ENCODE assay signal across 26 cellular contexts in genomic region chr12:8527250-8528130, GRCh38. TPM values are rescaled to one million over a fixed set of nuclear protein-coding genes. Genes with fewer than 3 reads are reported as not detected.
DNase-seq lines count a peak whose midpoint lies in the region; ATAC-seq, FAIRE-seq and TF ChIP-seq lines count a peak whose summit lies in the region.
"Had no signal": no experiment of that assay in that cellular context is flagged by ENCODE, and none has a peak within 500 bp of the region (broad histone marks: within the 10 kb centered on the region; RNA-seq: fewer than 3 reads in every experiment).

No MANE protein-coding gene starts in this region.

- H3K4me2 ChIP-seq in H1 (ENCODE audit: insufficient read depth in 1 of 2, low read depth in 2 of 2, low read length in 2 of 2) = peak overlapping the region; percentile 13 to 46; a peak in 3 of 4 replicates
- H3K4me2 ChIP-seq: BLaER1 treated with 17β-estradiol and CSF1 and Interleukin-3, amounts not matched to agents 10 nM and 100 nM had no signal

- H4K91ac ChIP-seq in H1 (replicated peaks; ENCODE audit: insufficient read length, low read length) = peak overlapping the region; percentile 15

- H2BK5ac ChIP-seq in H1 (ENCODE audit: low read depth, low read length) = peak overlapping the region; percentile 77; the same call in 1 of the 2 replicates

- no peaks in the 10 kb centered on the region for H3K27me3 ChIP-seq in H1 (replicated peaks in 1 of 4; ENCODE audit: control insufficient read depth in 3 of 4, extremely low read depth in 1 of 4, insufficient read depth in 3 of 4, low read length in 3 of 4)
- H3K27me3 ChIP-seq in effector memory CD4-positive, alpha-beta T cell (replicated peaks; ENCODE audit: control insufficient read depth, insufficient read depth, low read length, poor library complexity, severe bottlenecking) = no peaks in the 10 kb centered on the region
- H3K27me3 ChIP-seq: BLaER1 treated with 17β-estradiol and CSF1 and Interleukin-3, amounts not matched to agents 10 nM and 100 nM; Peyer's patch; SJSA1 had no signal

- H3K27ac Mint-ChIP-seq in naive thymus-derived CD8-positive, alpha-beta T cell = peak overlapping the region in 1 of 10 donors; percentile 26
- H3K27ac Mint-ChIP-seq: CD8-positive, alpha-beta T cell had no signal

- 87% methylated on average over 29 of the region's 30 CpGs; no CpG with 5 or more reads in 1 of the 2 experiments for WGBS in H1 (ENCODE audit: extremely low coverage in 1 of 2, insufficient coverage in 1 of 2, insufficient read length in 1 of 2, insufficient replicate concordance in 2 of 2, low coverage in 1 of 2, low lambda C conversion rate in 2 of 2, missing lambda C conversion rate in 1 of 2), 2 experiments

- intact Hi-C loops in Right ventricle myocardium inferior (cut with DNase I) = no loop called here
- intact Hi-C loops in left cardiac atrium (cut with DNase I) = no loop called here
- intact Hi-C loops in kidney (cut with DNase I) = no loop called here

- no peak for TF ChIP-seq EP300 in H1 (IDR thresholded peaks at IDR 0.05; ENCODE audit: borderline replicate concordance in 1 of 2, low read depth in 2 of 2, low read length in 2 of 2)

- no peak for TF ChIP-seq RAD21 in H1 (IDR thresholded peaks at IDR 0.05 in 1 of 2, conservative IDR thresholded peaks at IDR 0.05 in 1 of 2; ENCODE audit: low read depth in 2 of 2, low read length in 2 of 2)

- no peaks in the 10 kb centered on the region for H3K79me2 ChIP-seq in H1 (ENCODE audit: control insufficient read depth in 1 of 2, insufficient read depth in 2 of 2, low read length in 2 of 2)

- H3K9me3 Mint-ChIP-seq in naive thymus-derived CD8-positive, alpha-beta T cell = peaks cover 0 to 37% (median 19%) of the 10 kb centered on the region in 9 donors

- FAIRE-seq in H1 (lab: Jason Lieb, UNC) (no peak), kidney (lab: Jason Lieb, UNC) (no peak)
- FAIRE-seq: GM18507 had no signal

- H3K27ac ChIP-seq in H1 (ENCODE audit: low read depth, low read length) (no peak overlapping the region), kidney (ENCODE audit: low read depth in 2 of 2, low read length in 2 of 2) (no peak overlapping the region)
- H3K27ac ChIP-seq in effector memory CD4-positive, alpha-beta T cell (ENCODE audit: insufficient read depth, low read length, poor library complexity, severe bottlenecking) = no peak overlapping the region
- H3K27ac ChIP-seq: BLaER1 treated with 17β-estradiol and CSF1 and Interleukin-3, amounts not matched to agents 10 nM and 100 nM; HL-60; Peyer's patch; SJSA1 had no signal

- 0 out of 2 replicates have a peak overlapping the region, but pooled peaks have one; percentile 84 for H2BK15ac ChIP-seq in H1 (ENCODE audit: low read length)

- POLR2A ChIA-PET in H1 (lab: Charles Lee; ENCODE audit: partially characterized antibody) = interaction anchor here (0.6 kb wide), 1 partner anchor 23 kb away, joined by 3 read pairs; no protein-coding TSS in a partner anchor
- POLR2A ChIA-PET in naive thymus-derived CD8-positive, alpha-beta T cell (lab: Charles Lee) = no interaction called here

- H4K8ac ChIP-seq in H1 (ENCODE audit: extremely low read depth, insufficient read depth, low read length) = no peak overlapping the region

- H2BK12ac ChIP-seq in H1 (ENCODE audit: low read depth, low read length) = peak overlapping the region; percentile 52

- H3K4me1 ChIP-seq in H1 (replicated peaks in 1 of 4; ENCODE audit: control insufficient read depth in 3 of 4, insufficient read depth in 4 of 4, low read length in 3 of 4) = peaks cover 0 to 9% (median 4%) of the 10 kb centered on the region in 4 experiments; a peak in 5 of 7 replicates
- H3K4me1 ChIP-seq in kidney (ENCODE audit: control insufficient read depth in 1 of 2, insufficient read depth in 1 of 2, low read depth in 1 of 2, low read length in 2 of 2) = no peaks in the 10 kb centered on the region
- no peaks in the 10 kb centered on the region for H3K4me1 ChIP-seq in effector memory CD4-positive, alpha-beta T cell (ENCODE audit: control insufficient read depth, insufficient read depth, low read length, poor library complexity, severe bottlenecking)
- H3K4me1 ChIP-seq: Peyer's patch, SJSA1 had no signal

- no peak overlapping the region for H4K5ac ChIP-seq in H1 (ENCODE audit: insufficient read length, low read depth, low read length)

- no peak overlapping the region for H3K14ac ChIP-seq in H1 (ENCODE audit: insufficient read length)

- peak overlapping the region; percentile 91 for H2AFZ ChIP-seq in H1 (ENCODE audit: low read length)

- peaks cover 13 to 68% (median 16%) of the 10 kb centered on the region in 5 donors for H3K27me3 Mint-ChIP-seq in naive thymus-derived CD8-positive, alpha-beta T cell

- no peak overlapping the region for H3K4me3 Mint-ChIP-seq in naive thymus-derived CD8-positive, alpha-beta T cell
- H3K4me3 Mint-ChIP-seq: CD8-positive, alpha-beta T cell had no signal

- TF ChIP-seq CTCF in H1 (IDR thresholded peaks at IDR 0.05; ENCODE audit: control extremely low read depth in 1 of 3, insufficient read depth in 1 of 3, low read depth in 1 of 3, low read length in 3 of 3) (no peak), kidney (IDR thresholded peaks at IDR 0.05; ENCODE audit: borderline replicate concordance, extremely low read depth, insufficient read depth) (no peak)

- peaks cover 0 to 22% (median 10%) of the 10 kb centered on the region in 3 donors for H3K36me3 Mint-ChIP-seq in naive thymus-derived CD8-positive, alpha-beta T cell
- H3K36me3 Mint-ChIP-seq: CD8-positive, alpha-beta T cell had no signal

- H3K4ac ChIP-seq in H1 (replicated peaks; ENCODE audit: insufficient read length, low read depth, low read length) = peak overlapping the region; percentile 8

- H3K36me3 ChIP-seq in H1 (ENCODE audit: control insufficient read depth in 2 of 4, insufficient read depth in 4 of 4, low read length in 3 of 4) (no peaks in the 10 kb centered on the region), kidney (ENCODE audit: control insufficient read depth in 1 of 2, insufficient read depth in 2 of 2, low read length in 2 of 2) (no peaks in the 10 kb centered on the region)
- no peaks in the 10 kb centered on the region for H3K36me3 ChIP-seq in effector memory CD4-positive, alpha-beta T cell (ENCODE audit: control insufficient read depth, insufficient read depth, low read length)
- H3K36me3 ChIP-seq: Peyer's patch, SJSA1 had no signal

- DNase-seq in Right ventricle myocardium inferior (ENCODE audit: missing footprints) (peak; percentile 39), left cardiac atrium (no peak), H1 (ENCODE audit: low read depth in 1 of 2, low spot score in 2 of 2) (peak in 1 of 2 experiments; percentile 54), kidney (peak; percentile 51)
- DNase-seq in effector memory CD4-positive, alpha-beta T cell = no peak
- no peak for DNase-seq in activated T-cell treated with anti-CD3 and anti-CD28 coated beads, Interleukin-2, amount 50 U/mL, for 1 hour
- no peak for DNase-seq in naive thymus-derived CD8-positive, alpha-beta T cell
- DNase-seq: 8988T; CD8-positive, alpha-beta T cell; DMS153; GDM1; KBM-7; NCI-H1092 treated with DMSO at 0.1 percent for 48 hours; NCI-H146; NCI-H2029; NCI-H2227 treated with DMSO at 0.1 percent for 48 hours; NCI-H510A; NK-92 treated with Interleukin-12 subunit alpha and Interleukin-12 subunit beta, amount 100 ng/mL, for 24 hours; Peyer's patch had no signal

- no peaks in the 10 kb centered on the region for H3K4me1 Mint-ChIP-seq in naive thymus-derived CD8-positive, alpha-beta T cell

- no peak for ATAC-seq in Right ventricle myocardium inferior
- no peak for ATAC-seq in left cardiac atrium
- ATAC-seq in naive thymus-derived CD8-positive, alpha-beta T cell = no peak
- no peak for ATAC-seq in GM21515 (IDR thresholded peaks at IDR 0.05; ENCODE audit: unreplicated experiment)
- ATAC-seq: CD8-positive, alpha-beta T cell had no signal

- H3K9me3 ChIP-seq in H1 (ENCODE audit: insufficient read depth in 2 of 2, low read depth in 1 of 2, low read length in 1 of 2) (no peaks in the 10 kb centered on the region), kidney (ENCODE audit: control insufficient read depth in 1 of 2, low read length in 2 of 2) (no peaks in the 10 kb centered on the region)
- H3K9me3 ChIP-seq in effector memory CD4-positive, alpha-beta T cell (ENCODE audit: control insufficient read depth, low read length) = no peaks in the 10 kb centered on the region
- H3K9me3 ChIP-seq: Peyer's patch, SJSA1 had no signal

- no peak overlapping the region for H3K23ac ChIP-seq in H1 (ENCODE audit: insufficient read length)

- peak overlapping the region; percentile 67 for H3K18ac ChIP-seq in H1 (ENCODE audit: extremely low read depth, low read length)

- no peaks in the 10 kb centered on the region for H4K20me1 ChIP-seq in H1 (replicated peaks in 1 of 2; ENCODE audit: control insufficient read depth in 1 of 2, insufficient read depth in 2 of 2, low read length in 2 of 2)
- H4K20me1 ChIP-seq: BLaER1 treated with 17β-estradiol and CSF1 and Interleukin-3, amounts not matched to agents 10 nM and 100 nM had no signal

- no peak overlapping the region for H3K56ac ChIP-seq in H1 (replicated peaks; ENCODE audit: insufficient read length, low read depth, low read length)

- CTCF ChIA-PET in H1 (lab: Charles Lee; ENCODE audit: partially characterized antibody) = interaction anchor here (1.4 to 3.4 kb wide), 3 partner anchors 10 to 269 kb away, joined by 3 to 11 read pairs (median 3); no protein-coding TSS in a partner anchor

- H3K4me3 ChIP-seq in H1 (ENCODE audit: extremely low read depth in 1 of 4, insufficient read depth in 2 of 4, low read depth in 3 of 4, low read length in 4 of 4) (no peak overlapping the region), kidney (ENCODE audit: low read length in 2 of 2) (no peak overlapping the region)
- H3K4me3 ChIP-seq in effector memory CD4-positive, alpha-beta T cell (ENCODE audit: insufficient read depth, low read depth, low read length, poor library complexity, severe bottlenecking) = no peak overlapping the region
- H3K4me3 ChIP-seq: BLaER1 treated with 17β-estradiol and CSF1 and Interleukin-3, amounts not matched to agents 10 nM and 100 nM; Peyer's patch; SJSA1 had no signal

- no peak overlapping the region for H2BK120ac ChIP-seq in H1 (replicated peaks; ENCODE audit: low read depth, low read length)

- H2BK20ac ChIP-seq in H1 (ENCODE audit: low read length) = peak overlapping the region; percentile 48; the same call in 1 of the 2 replicates

- no peaks in the 10 kb centered on the region for H3K79me1 ChIP-seq in H1 (ENCODE audit: low read depth, low read length)

- no peak overlapping the region for H3K9ac ChIP-seq in H1 (replicated peaks in 1 of 4; ENCODE audit: extremely low read depth in 1 of 4, low read depth in 3 of 4, low read length in 3 of 4)
- H3K9ac ChIP-seq in kidney (ENCODE audit: low read length in 2 of 2) = no peak overlapping the region
- H3K9ac ChIP-seq: BLaER1 treated with 17β-estradiol and CSF1 and Interleukin-3, amounts not matched to agents 10 nM and 100 nM had no signal

- no peak for TF ChIP-seq POLR2A in H1 (IDR thresholded peaks at IDR 0.05; ENCODE audit: control extremely low read depth in 1 of 2, low read depth in 2 of 2, low read length in 2 of 2)

- no peak overlapping the region for H2AK5ac ChIP-seq in H1 (ENCODE audit: low read depth, low read length)

- no peaks in the 10 kb centered on the region for H3K23me2 ChIP-seq in H1 (ENCODE audit: low read depth, low read length)

RNA-seq across cellular contexts. Expression of gene CLEC4E, which starts 13.2 kb away (rescaled TPM):
- total RNA-seq in Right ventricle myocardium inferior (1.4 TPM), left cardiac atrium (1 to 10 TPM in 1 of 2 donors, under 1 TPM in 1; 0.81 to 2.5 TPM), kidney (4.3 TPM)
- not detected in 2 replicates for total RNA-seq in H1 (2021; fragmentation: NEBNext Ultra II Directional; extraction: Animal tissue kit (Norgen Biotek cat#: 25700))
- polyA plus RNA-seq in H1 (2011; rRNA removed) (0.03 TPM in 1 of 2 replicates, not detected in the other), kidney (ENCODE audit: insufficient read depth, low read depth, low replicate concordance) (0.88 TPM)
- not detected for polyA plus RNA-seq in H1 (2011; cell fraction: cytosol; rRNA removed)
- polyA plus RNA-seq in H1 (2011; cell fraction: nucleus; rRNA removed) = not detected
- not detected in 4 replicates for polyA plus RNA-seq in H1 (2012, experiment 1 of 2)
- not detected for polyA plus RNA-seq in H1 (2012, experiment 2 of 2)
- not detected for polyA plus RNA-seq in H1 (2013, experiment 1 of 2)
- polyA plus RNA-seq in H1 (2013, experiment 2 of 2) = not detected
- polyA minus RNA-seq in H1 (2011; rRNA and poly(A)+ RNA removed) = not detected in 2 replicates
- polyA minus RNA-seq in H1 (2011; cell fraction: cytosol; rRNA and poly(A)+ RNA removed) = not detected
- not detected for polyA minus RNA-seq in H1 (2011; cell fraction: nucleus; rRNA and poly(A)+ RNA removed)
- not detected for total RNA-seq in naive thymus-derived CD8-positive, alpha-beta T cell
- polyA plus RNA-seq in naive thymus-derived CD8-positive, alpha-beta T cell = under 1 TPM in 1 of 3 donors, not detected in 2; 0.30 TPM
- total RNA-seq: CD8-positive, alpha-beta T cell; H4; HT-29; SJSA1 had no signal

RNA-seq across cellular contexts. Expression of gene CLEC4D, which starts 14.2 kb away (rescaled TPM):
- total RNA-seq in Right ventricle myocardium inferior (0.11 TPM), left cardiac atrium (under 1 TPM in 1 of 2 donors, not detected in 1; 0.21 TPM), kidney (0.41 TPM)
- total RNA-seq in H1 (2021; fragmentation: NEBNext Ultra II Directional; extraction: Animal tissue kit (Norgen Biotek cat#: 25700)) = not detected in 2 replicates
- polyA plus RNA-seq in H1 (2011; rRNA removed) (0.03 and 0.14 TPM in 2 replicates), kidney (ENCODE audit: insufficient read depth, low read depth, low replicate concordance) (not detected)
- 0.18 TPM for polyA plus RNA-seq in H1 (2011; cell fraction: cytosol; rRNA removed)
- 0.43 TPM for polyA plus RNA-seq in H1 (2011; cell fraction: nucleus; rRNA removed)
- polyA plus RNA-seq in H1 (2012, experiment 1 of 2) = 0.13 to 0.55 TPM (median 0.23 TPM) in 3 of 4 replicates, not detected in the other
- not detected for polyA plus RNA-seq in H1 (2012, experiment 2 of 2)
- 0.20 TPM for polyA plus RNA-seq in H1 (2013, experiment 1 of 2)
- polyA plus RNA-seq in H1 (2013, experiment 2 of 2) = 0.11 TPM
- polyA minus RNA-seq in H1 (2011; rRNA and poly(A)+ RNA removed) = 0.10 and 0.16 TPM in 2 replicates
- polyA minus RNA-seq in H1 (2011; cell fraction: cytosol; rRNA and poly(A)+ RNA removed) = not detected
- polyA minus RNA-seq in H1 (2011; cell fraction: nucleus; rRNA and poly(A)+ RNA removed) = not detected
- not detected for total RNA-seq in naive thymus-derived CD8-positive, alpha-beta T cell
- not detected for polyA plus RNA-seq in naive thymus-derived CD8-positive, alpha-beta T cell
- total RNA-seq: CD8-positive, alpha-beta T cell; H4; HT-29; Peyer's patch; SJSA1 had no signal

Comparison
In these comparisons a context has a peak if more than half of its experiments do, and no peak if none do; other contexts are left out.
1. DNase-seq: peak in Right ventricle myocardium inferior (single experiment) and kidney (single experiment); none in left cardiac atrium (single experiment), effector memory CD4-positive, alpha-beta T cell (0 of 3), activated T-cell treated with anti-CD3 and anti-CD28 coated beads, Interleukin-2, amount 50 U/mL, for 1 hour (single experiment) and naive thymus-derived CD8-positive, alpha-beta T cell (0 of 10).